1 cellular context compared by ENCODE assay signal in the genomic region with DNA sequence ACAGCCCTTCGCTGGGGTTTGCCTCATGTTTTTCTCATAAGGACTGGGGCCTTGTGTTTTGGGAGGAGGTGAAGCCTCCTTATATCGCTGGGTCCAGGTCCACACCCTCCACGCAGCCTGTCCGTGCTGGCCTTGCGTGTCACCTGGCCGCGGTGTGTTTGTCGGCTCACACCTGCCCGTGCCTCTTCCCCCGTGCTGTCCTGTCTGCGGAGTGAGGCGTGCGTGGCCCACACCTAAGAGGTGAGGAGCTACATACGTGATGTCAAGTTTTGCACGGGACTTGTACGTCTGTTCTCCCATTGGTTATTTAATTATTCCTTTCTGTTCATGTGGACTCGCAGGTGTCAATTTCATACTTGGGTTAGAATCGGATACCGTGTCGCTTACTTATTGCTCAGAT.
TF ChIP-seq lines count a peak whose summit lies in the region.

No MANE protein-coding gene starts in this region.

TF ChIP-seq in H1, 55 proteins besides CTCF, POLR2A, EP300 and RAD21:
- no peak for TF ChIP-seq EGR1 (IDR thresholded peaks at IDR 0.05; ENCODE audit: borderline replicate concordance, low read depth, low read length)
- TF ChIP-seq ZNF274 (IDR thresholded peaks at IDR 0.05; ENCODE audit: borderline replicate concordance, extremely low read depth, low read length) = no peak
- TF ChIP-seq CREB1 (IDR thresholded peaks at IDR 0.05) = no peak
- TF ChIP-seq KDM5A (IDR thresholded peaks at IDR 0.05; ENCODE audit: low read length) = no peak
- TF ChIP-seq, protein P1, sequence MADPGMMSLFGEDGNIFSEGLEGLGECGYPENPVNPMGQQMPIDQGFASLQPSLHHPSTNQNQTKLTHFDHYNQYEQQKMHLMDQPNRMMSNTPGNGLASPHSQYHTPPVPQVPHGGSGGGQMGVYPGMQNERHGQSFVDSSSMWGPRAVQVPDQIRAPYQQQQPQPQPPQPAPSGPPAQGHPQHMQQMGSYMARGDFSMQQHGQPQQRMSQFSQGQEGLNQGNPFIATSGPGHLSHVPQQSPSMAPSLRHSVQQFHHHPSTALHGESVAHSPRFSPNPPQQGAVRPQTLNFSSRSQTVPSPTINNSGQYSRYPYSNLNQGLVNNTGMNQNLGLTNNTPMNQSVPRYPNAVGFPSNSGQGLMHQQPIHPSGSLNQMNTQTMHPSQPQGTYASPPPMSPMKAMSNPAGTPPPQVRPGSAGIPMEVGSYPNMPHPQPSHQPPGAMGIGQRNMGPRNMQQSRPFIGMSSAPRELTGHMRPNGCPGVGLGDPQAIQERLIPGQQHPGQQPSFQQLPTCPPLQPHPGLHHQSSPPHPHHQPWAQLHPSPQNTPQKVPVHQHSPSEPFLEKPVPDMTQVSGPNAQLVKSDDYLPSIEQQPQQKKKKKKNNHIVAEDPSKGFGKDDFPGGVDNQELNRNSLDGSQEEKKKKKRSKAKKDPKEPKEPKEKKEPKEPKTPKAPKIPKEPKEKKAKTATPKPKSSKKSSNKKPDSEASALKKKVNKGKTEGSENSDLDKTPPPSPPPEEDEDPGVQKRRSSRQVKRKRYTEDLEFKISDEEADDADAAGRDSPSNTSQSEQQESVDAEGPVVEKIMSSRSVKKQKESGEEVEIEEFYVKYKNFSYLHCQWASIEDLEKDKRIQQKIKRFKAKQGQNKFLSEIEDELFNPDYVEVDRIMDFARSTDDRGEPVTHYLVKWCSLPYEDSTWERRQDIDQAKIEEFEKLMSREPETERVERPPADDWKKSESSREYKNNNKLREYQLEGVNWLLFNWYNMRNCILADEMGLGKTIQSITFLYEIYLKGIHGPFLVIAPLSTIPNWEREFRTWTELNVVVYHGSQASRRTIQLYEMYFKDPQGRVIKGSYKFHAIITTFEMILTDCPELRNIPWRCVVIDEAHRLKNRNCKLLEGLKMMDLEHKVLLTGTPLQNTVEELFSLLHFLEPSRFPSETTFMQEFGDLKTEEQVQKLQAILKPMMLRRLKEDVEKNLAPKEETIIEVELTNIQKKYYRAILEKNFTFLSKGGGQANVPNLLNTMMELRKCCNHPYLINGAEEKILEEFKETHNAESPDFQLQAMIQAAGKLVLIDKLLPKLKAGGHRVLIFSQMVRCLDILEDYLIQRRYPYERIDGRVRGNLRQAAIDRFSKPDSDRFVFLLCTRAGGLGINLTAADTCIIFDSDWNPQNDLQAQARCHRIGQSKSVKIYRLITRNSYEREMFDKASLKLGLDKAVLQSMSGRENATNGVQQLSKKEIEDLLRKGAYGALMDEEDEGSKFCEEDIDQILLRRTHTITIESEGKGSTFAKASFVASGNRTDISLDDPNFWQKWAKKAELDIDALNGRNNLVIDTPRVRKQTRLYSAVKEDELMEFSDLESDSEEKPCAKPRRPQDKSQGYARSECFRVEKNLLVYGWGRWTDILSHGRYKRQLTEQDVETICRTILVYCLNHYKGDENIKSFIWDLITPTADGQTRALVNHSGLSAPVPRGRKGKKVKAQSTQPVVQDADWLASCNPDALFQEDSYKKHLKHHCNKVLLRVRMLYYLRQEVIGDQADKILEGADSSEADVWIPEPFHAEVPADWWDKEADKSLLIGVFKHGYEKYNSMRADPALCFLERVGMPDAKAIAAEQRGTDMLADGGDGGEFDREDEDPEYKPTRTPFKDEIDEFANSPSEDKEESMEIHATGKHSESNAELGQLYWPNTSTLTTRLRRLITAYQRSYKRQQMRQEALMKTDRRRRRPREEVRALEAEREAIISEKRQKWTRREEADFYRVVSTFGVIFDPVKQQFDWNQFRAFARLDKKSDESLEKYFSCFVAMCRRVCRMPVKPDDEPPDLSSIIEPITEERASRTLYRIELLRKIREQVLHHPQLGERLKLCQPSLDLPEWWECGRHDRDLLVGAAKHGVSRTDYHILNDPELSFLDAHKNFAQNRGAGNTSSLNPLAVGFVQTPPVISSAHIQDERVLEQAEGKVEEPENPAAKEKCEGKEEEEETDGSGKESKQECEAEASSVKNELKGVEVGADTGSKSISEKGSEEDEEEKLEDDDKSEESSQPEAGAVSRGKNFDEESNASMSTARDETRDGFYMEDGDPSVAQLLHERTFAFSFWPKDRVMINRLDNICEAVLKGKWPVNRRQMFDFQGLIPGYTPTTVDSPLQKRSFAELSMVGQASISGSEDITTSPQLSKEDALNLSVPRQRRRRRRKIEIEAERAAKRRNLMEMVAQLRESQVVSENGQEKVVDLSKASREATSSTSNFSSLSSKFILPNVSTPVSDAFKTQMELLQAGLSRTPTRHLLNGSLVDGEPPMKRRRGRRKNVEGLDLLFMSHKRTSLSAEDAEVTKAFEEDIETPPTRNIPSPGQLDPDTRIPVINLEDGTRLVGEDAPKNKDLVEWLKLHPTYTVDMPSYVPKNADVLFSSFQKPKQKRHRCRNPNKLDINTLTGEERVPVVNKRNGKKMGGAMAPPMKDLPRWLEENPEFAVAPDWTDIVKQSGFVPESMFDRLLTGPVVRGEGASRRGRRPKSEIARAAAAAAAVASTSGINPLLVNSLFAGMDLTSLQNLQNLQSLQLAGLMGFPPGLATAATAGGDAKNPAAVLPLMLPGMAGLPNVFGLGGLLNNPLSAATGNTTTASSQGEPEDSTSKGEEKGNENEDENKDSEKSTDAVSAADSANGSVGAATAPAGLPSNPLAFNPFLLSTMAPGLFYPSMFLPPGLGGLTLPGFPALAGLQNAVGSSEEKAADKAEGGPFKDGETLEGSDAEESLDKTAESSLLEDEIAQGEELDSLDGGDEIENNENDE (IDR thresholded peaks at IDR 0.05; ENCODE audit: insufficient replicate concordance, low read length) = no peak
